8 cellular contexts compared by ENCODE assay signal in genomic region chr3:105366302-105367062, GRCh38. TPM values are rescaled to one million over a fixed set of nuclear protein-coding genes. Genes with fewer than 3 reads are reported as not detected.
A peak's percentile ranks its signal among the peaks of the same experiment; 100 is the strongest.
DNase-seq lines count a peak whose midpoint lies in the region; ATAC-seq and TF ChIP-seq lines count a peak whose summit lies in the region.

Gene ALCAM (plus strand): TSS chr3:105366909.

- H2BK20ac ChIP-seq in H9 (ENCODE audit: low read depth, low read length, poor library complexity, severe bottlenecking), result no peak within 1 kb of the TSS

- DNase-seq in GM03348 (ENCODE audit: low spot score) (peak; percentile 95), H9 (peak; percentile 98), SIG-M5 (lab: John Stamatoyannopoulos, UW) (peak; percentile 60), foreskin keratinocyte (peak; percentile 99), neural progenitor cell (ENCODE audit: low spot score) (peak; percentile 98)
- DNase-seq in activated gamma-delta T cell treated with anti-CD3 and anti-CD28 coated beads, Interleukin-2, amount 50 U/mL, for 16 hours (ENCODE audit: low read depth), result peak; percentile 57

- peak within 1 kb of the TSS; percentile 78 to 92 for H3K4me3 Mint-ChIP-seq in H9
- peak within 1 kb of the TSS; percentile 92 for H3K4me3 Mint-ChIP-seq in neural progenitor cell

- H3K9me3 ChIP-seq in H9 (ENCODE audit: control insufficient read depth, low read depth, low read length) (no peaks in the 10 kb centered on the region), Loucy (ENCODE audit: insufficient read depth, low read depth, low read length) (no peaks in the 10 kb centered on the region), neural progenitor cell (ENCODE audit: low read depth) (no peaks in the 10 kb centered on the region), subcutaneous abdominal adipose tissue (ENCODE audit: control insufficient read depth in 5 of 5, low read length in 5 of 5) (no peaks in the 10 kb centered on the region)

- peaks cover 40% of the 10 kb centered on the region for H3K23me2 ChIP-seq in H9 (ENCODE audit: insufficient read length, low read depth, low read length, poor library complexity, severe bottlenecking)

- H3K79me1 ChIP-seq in H9 (ENCODE audit: insufficient read depth, low read depth, low read length, poor library complexity, severe bottlenecking), result no peaks in the 10 kb centered on the region

- no peak within 1 kb of the TSS for H2BK5ac ChIP-seq in H9 (ENCODE audit: insufficient read length, low read length)

- H4K20me1 ChIP-seq in H9 (ENCODE audit: control insufficient read depth, insufficient read depth, insufficient read length) (no peaks in the 10 kb centered on the region), Loucy (ENCODE audit: insufficient read depth, low read length, poor library complexity, severe bottlenecking) (no peaks in the 10 kb centered on the region), neural progenitor cell (ENCODE audit: low read depth) (no peaks in the 10 kb centered on the region)

- H3K79me2 ChIP-seq in H9 (ENCODE audit: insufficient read depth, low read length) (no peaks in the 10 kb centered on the region), Loucy (ENCODE audit: insufficient read depth, low read length) (no peaks in the 10 kb centered on the region), neural progenitor cell (ENCODE audit: low read depth) (peaks cover 31% of the 10 kb centered on the region)

- H3K4ac ChIP-seq in H9 (ENCODE audit: low read depth, low read length), result no peak within 1 kb of the TSS

- H2AFZ ChIP-seq in H9 (ENCODE audit: low read length), result peak within 1 kb of the TSS; percentile 56
- peak within 1 kb of the TSS; percentile 93 for H2AFZ ChIP-seq in Loucy (ENCODE audit: low read length)
- H2AFZ ChIP-seq in neural progenitor cell (replicated peaks), result peak within 1 kb of the TSS; percentile 98

- no peaks in the 10 kb centered on the region for H3K9me2 ChIP-seq in Loucy (replicated peaks; ENCODE audit: low read depth, low read length)

- H3K9me3 Mint-ChIP-seq in H9, result no peaks in the 10 kb centered on the region; a peak in 3 of 5 replicates
- H3K9me3 Mint-ChIP-seq in neural progenitor cell, result no peaks in the 10 kb centered on the region

- no peak within 1 kb of the TSS for H2BK12ac ChIP-seq in H9 (ENCODE audit: insufficient read length, low read depth, low read length)

- peak within 1 kb of the TSS; percentile 93 to 96 (median 94) for H3K27ac Mint-ChIP-seq in H9
- no peak within 1 kb of the TSS for H3K27ac Mint-ChIP-seq in neural progenitor cell

- H3K27me3 Mint-ChIP-seq in H9 (ENCODE audit: low read depth) (peaks cover 13% of the 10 kb centered on the region), neural progenitor cell (ENCODE audit: insufficient read depth, low read depth) (peaks cover 5% of the 10 kb centered on the region)

- H4K5ac ChIP-seq in H9 (ENCODE audit: insufficient read length, low read depth, low read length), result no peak within 1 kb of the TSS

- H3K4me3 ChIP-seq in Loucy (ENCODE audit: low read length, poor library complexity, severe bottlenecking), result peak within 1 kb of the TSS; percentile 71
- H3K4me3 ChIP-seq in neural progenitor cell, result peak within 1 kb of the TSS; percentile 69
- H3K4me3 ChIP-seq in subcutaneous abdominal adipose tissue (ENCODE audit: low read depth in 1 of 5, low read length in 5 of 5), result peak within 1 kb of the TSS; percentile 87 to 97 (median 92)

- no peaks in the 10 kb centered on the region for H3K36me3 ChIP-seq in Loucy (ENCODE audit: insufficient read depth, low read length)
- no peaks in the 10 kb centered on the region for H3K36me3 ChIP-seq in neural progenitor cell
- no peaks in the 10 kb centered on the region for H3K36me3 ChIP-seq in subcutaneous abdominal adipose tissue (ENCODE audit: control insufficient read depth in 5 of 5, insufficient read depth in 5 of 5, low read length in 5 of 5)

- H3T11ph ChIP-seq in H9 (ENCODE audit: low read length), result no peak within 1 kb of the TSS

- no peak within 1 kb of the TSS for H2BK120ac ChIP-seq in H9 (ENCODE audit: low read depth, low read length, poor library complexity, severe bottlenecking)

- H3K27me3 ChIP-seq in H9 (ENCODE audit: insufficient read depth, low read length) (no peaks in the 10 kb centered on the region), Loucy (ENCODE audit: insufficient read depth, low read length, poor library complexity, severe bottlenecking) (no peaks in the 10 kb centered on the region), foreskin keratinocyte (no peaks in the 10 kb centered on the region), neural progenitor cell (no peaks in the 10 kb centered on the region), subcutaneous abdominal adipose tissue (ENCODE audit: control insufficient read depth in 5 of 5, insufficient read depth in 4 of 5, low read length in 5 of 5) (peaks cover 0 to 2% (median 0%) of the 10 kb centered on the region in 5 donors)

- TF ChIP-seq CTCF in H9 (conservative IDR thresholded peaks at IDR 0.05), result peak; percentile 60
- TF ChIP-seq CTCF in Loucy (conservative IDR thresholded peaks at IDR 0.05; ENCODE audit: low read length), result no peak
- TF ChIP-seq CTCF in foreskin keratinocyte (conservative IDR thresholded peaks at IDR 0.05), result peak; percentile 99
- TF ChIP-seq CTCF in neural progenitor cell (IDR thresholded peaks at IDR 0.05), result peak; percentile 69

- H4K8ac ChIP-seq in H9 (replicated peaks; ENCODE audit: insufficient read length, low read depth, low read length), result no peak within 1 kb of the TSS

- H3K27ac ChIP-seq in H9 (ENCODE audit: insufficient read length, low read depth, low read length) (no peak within 1 kb of the TSS), foreskin keratinocyte (peak within 1 kb of the TSS; percentile 98), neural progenitor cell (peak within 1 kb of the TSS; percentile 49), subcutaneous abdominal adipose tissue (ENCODE audit: low read depth, low read length) (peak within 1 kb of the TSS; percentile 50)

- no peak within 1 kb of the TSS for H2BK15ac ChIP-seq in H9 (ENCODE audit: low read depth, low read length)

- H3K9ac ChIP-seq in H9 (ENCODE audit: extremely low read depth, insufficient read length, low read length), result peak within 1 kb of the TSS; percentile 68
- H3K9ac ChIP-seq in Loucy (ENCODE audit: low read depth, low read length, poor library complexity, severe bottlenecking), result peak within 1 kb of the TSS; percentile 51
- no peak within 1 kb of the TSS for H3K9ac ChIP-seq in neural progenitor cell
- H3K9ac ChIP-seq in subcutaneous abdominal adipose tissue (ENCODE audit: low read length in 5 of 5), result peak within 1 kb of the TSS; percentile 48 to 77 (median 69)

- no peak within 1 kb of the TSS for H3K14ac ChIP-seq in H9 (ENCODE audit: insufficient read depth, low read length)

- peak within 1 kb of the TSS; percentile 9 for H3K18ac ChIP-seq in H9 (ENCODE audit: insufficient read length, low read depth, low read length)

- no peak within 1 kb of the TSS for H3K56ac ChIP-seq in H9 (ENCODE audit: insufficient read length, low read depth, low read length)

- H3K4me1 ChIP-seq in H9 (ENCODE audit: insufficient read depth, low read length) (no peaks in the 10 kb centered on the region), Loucy (ENCODE audit: insufficient read depth, low read length, poor library complexity, severe bottlenecking) (peaks cover 14% of the 10 kb centered on the region), foreskin keratinocyte (peaks cover 40% of the 10 kb centered on the region), neural progenitor cell (peaks cover 14% of the 10 kb centered on the region), subcutaneous abdominal adipose tissue (ENCODE audit: control insufficient read depth in 5 of 5, insufficient read depth in 5 of 5, low read length in 5 of 5) (peaks cover 2 to 48% (median 47%) of the 10 kb centered on the region in 5 donors)

- H3K36me3 Mint-ChIP-seq in H9 (ENCODE audit: insufficient read depth in 1 of 3, low read depth in 3 of 3), result peaks cover 0 to 2% (median 0%) of the 10 kb centered on the region in 3 experiments; a peak in 2 of 7 replicates
- no peaks in the 10 kb centered on the region for H3K36me3 Mint-ChIP-seq in neural progenitor cell

- H4K91ac ChIP-seq in H9 (ENCODE audit: insufficient read length, low read depth, low read length), result no peak within 1 kb of the TSS

- no CpG with 5 or more reads among the region's 48 CpGs for WGBS in H9 (ENCODE audit: extremely low coverage, insufficient read length, low lambda C conversion rate)

- no peaks in the 10 kb centered on the region for H3F3A ChIP-seq in Loucy (ENCODE audit: low read depth)
- peaks cover 33% of the 10 kb centered on the region for H3F3A ChIP-seq in neural progenitor cell (ENCODE audit: low read depth)

- ATAC-seq in foreskin keratinocyte, result peak; percentile 84

- peak within 1 kb of the TSS; percentile 86 for H3K4me2 ChIP-seq in H9 (ENCODE audit: insufficient read depth, insufficient read length, low read length)
- H3K4me2 ChIP-seq in Loucy (ENCODE audit: low read depth, low read length, poor library complexity, severe bottlenecking), result peak within 1 kb of the TSS; percentile 64
- H3K4me2 ChIP-seq in neural progenitor cell, result peak within 1 kb of the TSS; percentile 90

- no peak within 1 kb of the TSS for H2AK5ac ChIP-seq in H9 (ENCODE audit: insufficient read length, low read length)

- peaks cover 33 to 35% of the 10 kb centered on the region in 2 experiments for H3K4me1 Mint-ChIP-seq in H9
- peaks cover 27% of the 10 kb centered on the region for H3K4me1 Mint-ChIP-seq in neural progenitor cell

- no peak within 1 kb of the TSS for H3K23ac ChIP-seq in H9 (ENCODE audit: insufficient read length, low read depth, low read length)

RNA-seq across cellular contexts. Expression of gene ALCAM, which starts in this region (rescaled TPM):
- 43.3 and 43.7 TPM in 2 replicates for total RNA-seq in H9 (2021)
- total RNA-seq in foreskin keratinocyte, result 89.9 and 117 TPM in 2 replicates
- polyA plus RNA-seq in foreskin keratinocyte, result 27.6 and 30.0 TPM in 2 replicates
- 30.3 and 54.4 TPM in 2 replicates for total RNA-seq in neural progenitor cell (ENCODE audit: low replicate concordance)
